In the genomic region with DNA sequence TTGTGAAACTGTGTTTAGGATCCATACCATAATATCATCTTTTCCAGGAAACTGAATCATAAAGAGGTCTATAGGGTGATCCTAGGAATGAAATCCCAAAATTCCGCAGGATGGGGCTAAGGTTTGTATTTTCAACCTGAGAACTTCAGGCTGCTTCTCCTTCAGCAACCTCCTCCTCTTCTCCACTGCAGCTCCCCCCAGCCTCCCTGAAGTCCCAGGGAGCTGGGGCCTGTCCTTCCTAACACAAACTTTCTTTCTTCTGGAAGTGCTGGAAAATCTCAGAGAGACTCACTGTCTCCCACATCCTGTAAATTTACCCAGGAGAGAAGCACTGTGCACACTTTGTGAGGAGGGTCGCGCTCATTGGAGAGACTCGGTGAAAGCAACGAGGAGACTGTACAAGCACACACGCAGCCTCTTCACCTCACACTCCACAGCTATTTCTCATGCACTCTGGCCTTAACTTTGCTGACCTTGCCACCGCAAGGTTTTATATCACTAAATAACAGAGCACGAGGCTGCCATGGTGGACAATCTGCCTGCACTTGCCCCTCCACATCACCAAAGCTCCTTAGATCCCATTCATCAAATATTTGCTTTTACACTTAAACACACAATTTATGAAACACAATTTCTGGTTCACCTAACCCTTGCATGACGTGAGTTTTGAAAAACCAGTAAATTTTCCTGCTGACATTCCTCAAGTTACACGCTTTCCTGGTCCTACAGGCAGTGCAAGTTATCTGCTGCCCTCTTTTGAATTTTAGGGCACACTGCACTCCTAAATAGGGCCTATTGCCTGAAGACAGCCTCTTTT, we compare ENCODE assay signal across 8 cellular contexts. TPM values are rescaled to one million over a fixed set of nuclear protein-coding genes. Genes with fewer than 3 reads are reported as not detected.
DNase-seq lines count a peak whose midpoint lies in the region; ATAC-seq and TF ChIP-seq lines count a peak whose summit lies in the region.

No MANE protein-coding gene starts in this region.

- no peak for TF ChIP-seq EP300 in gastroesophageal sphincter (IDR thresholded peaks at IDR 0.05)

- DNase-seq in A673 (ENCODE audit: low spot score): peak; percentile 87
- DNase-seq in NCI-H1417 treated with DMSO at 0.1 percent for 48 hours (lab: John Stamatoyannopoulos, UW): peak; percentile 54
- DNase-seq in SW 1271 (lab: John Stamatoyannopoulos, UW): peak; percentile 29 to 70
- peak; percentile 51 to 77 for DNase-seq in trophoblast cell

- no peak overlapping the region for H4K12ac ChIP-seq in trophoblast cell (ENCODE audit: low read depth, low read length)

- H3K4me3 ChIP-seq in A673 (ENCODE audit: low read depth, low read length, poor library complexity, severe bottlenecking) (no peak overlapping the region), gastroesophageal sphincter (no peak overlapping the region), trophoblast cell (ENCODE audit: low read depth, low read length) (no peak overlapping the region)

- H3K36me3 ChIP-seq in A673 (ENCODE audit: insufficient read depth, low read length, poor library complexity, severe bottlenecking) (no peaks in the 10 kb centered on the region), gastroesophageal sphincter (no peaks in the 10 kb centered on the region), trophoblast cell (ENCODE audit: control insufficient read depth in 1 of 2, insufficient read depth in 2 of 2, low read length in 2 of 2) (no peaks in the 10 kb centered on the region)

- no peak overlapping the region for H2AFZ ChIP-seq in trophoblast cell (ENCODE audit: insufficient read depth, low read length, poor library complexity)

- H4K91ac ChIP-seq in trophoblast cell (ENCODE audit: low read depth, low read length): peak overlapping the region; percentile 59

- no peak for TF ChIP-seq POLR2A in gastroesophageal sphincter (IDR thresholded peaks at IDR 0.05)

- H3K79me1 ChIP-seq in trophoblast cell (ENCODE audit: low read length): peaks cover 5% of the 10 kb centered on the region

- WGBS in gastroesophageal sphincter (ENCODE audit: low coverage in 1 of 2), 2 donors: 8 to 35% methylated on average over 5 to 10 of the region's 10 CpGs
- WGBS in trophoblast cell (ENCODE audit: extremely low coverage, insufficient coverage, insufficient read length): no CpG with 5 or more reads among the region's 10 CpGs

- peak overlapping the region; percentile 26 for H3K4me2 ChIP-seq in trophoblast cell (ENCODE audit: low read length)

- peak overlapping the region; percentile 58 for H2BK120ac ChIP-seq in trophoblast cell (ENCODE audit: insufficient read depth, low read length, poor library complexity)

- CTCF ChIA-PET in A673 (lab: Charles Lee): no interaction called here

- H2BK5ac ChIP-seq in trophoblast cell (ENCODE audit: low read depth, low read length, poor library complexity): peak overlapping the region; percentile 58

- TSS peak; percentile 74 for BruUV-seq in A673 (replicated peaks; lab: Mats Ljungman, UMichigan)

- H2BK12ac ChIP-seq in trophoblast cell (ENCODE audit: low read length): peak overlapping the region; percentile 62

- no peak overlapping the region for H2AK5ac ChIP-seq in trophoblast cell (ENCODE audit: low read length)

- no peak overlapping the region for H3K23ac ChIP-seq in trophoblast cell (ENCODE audit: low read length)

- H3K4me1 ChIP-seq in A673 (ENCODE audit: insufficient read depth, low read length, poor library complexity, severe bottlenecking): peaks cover 20% of the 10 kb centered on the region
- peaks cover 4 to 40% (median 5%) of the 10 kb centered on the region in 3 donors for H3K4me1 ChIP-seq in gastroesophageal sphincter
- H3K4me1 ChIP-seq in trophoblast cell (ENCODE audit: control insufficient read depth in 1 of 2, insufficient read depth in 2 of 2, low read length in 2 of 2): peaks cover 3 to 4% of the 10 kb centered on the region in 2 experiments

- no peaks in the 10 kb centered on the region for H3K79me2 ChIP-seq in trophoblast cell (ENCODE audit: control insufficient read depth, insufficient read depth, low read length, poor library complexity)

- no peak overlapping the region for H3K4ac ChIP-seq in trophoblast cell (ENCODE audit: low read depth, low read length)

- no peaks in the 10 kb centered on the region for H3K9me3 ChIP-seq in A673 (ENCODE audit: low read depth, low read length, poor library complexity, severe bottlenecking)
- H3K9me3 ChIP-seq in gastroesophageal sphincter: no peaks in the 10 kb centered on the region
- H3K9me3 ChIP-seq in trophoblast cell (ENCODE audit: insufficient read depth, low read depth, low read length): no peaks in the 10 kb centered on the region

- H3K27ac ChIP-seq in A673 (ENCODE audit: low read depth, low read length, poor library complexity, severe bottlenecking) (peak overlapping the region; percentile 49), gastroesophageal sphincter (peak overlapping the region; percentile 59 to 85 (median 81)), trophoblast cell (ENCODE audit: low read depth, low read length) (peak overlapping the region; percentile 8)

- H3K27me3 ChIP-seq in A673 (replicated peaks; ENCODE audit: insufficient read depth, low read depth, low read length, poor library complexity) (no peaks in the 10 kb centered on the region), gastroesophageal sphincter (no peaks in the 10 kb centered on the region), trophoblast cell (ENCODE audit: insufficient read depth, low read length) (no peaks in the 10 kb centered on the region)

- ATAC-seq in GM19438 (IDR thresholded peaks at IDR 0.05; ENCODE audit: low read depth, unreplicated experiment): peak; percentile 78
- peak; percentile 79 for ATAC-seq in gastroesophageal sphincter
- ATAC-seq in HG03280 (IDR thresholded peaks at IDR 0.05; ENCODE audit: unreplicated experiment): no peak
- ATAC-seq in GM19455 (IDR thresholded peaks at IDR 0.05; ENCODE audit: unreplicated experiment): no peak

- H4K8ac ChIP-seq in trophoblast cell (ENCODE audit: low read depth, low read length): peak overlapping the region; percentile 7

- peak overlapping the region; percentile 7 for H3K18ac ChIP-seq in trophoblast cell (ENCODE audit: low read length)

- TF ChIP-seq CTCF in A673 (conservative IDR thresholded peaks at IDR 0.05; ENCODE audit: low read depth, low read length) (peak; percentile 94), gastroesophageal sphincter (IDR thresholded peaks at IDR 0.05) (peak; percentile 85 to 93 (median 88))

- intact Hi-C loops in A673 (cut with micrococcal nuclease; ENCODE audit: unreplicated experiment): loop anchor here (2.0 to 10.0 kb wide), 5 partner anchors 827 to 1324 kb away; no protein-coding TSS in a partner anchor

- POLR2A ChIA-PET in A673 (lab: Charles Lee; ENCODE audit: low non-redundant PET): no interaction called here

- H3K9ac ChIP-seq in trophoblast cell (ENCODE audit: low read length): no peak overlapping the region

- peak overlapping the region; percentile 26 for H3K14ac ChIP-seq in trophoblast cell (ENCODE audit: low read length)

RNA-seq across cellular contexts. Expression of a gene that starts 14.3 kb away (rescaled TPM):
- total RNA-seq in A673 (2021) (29.3 and 30.5 TPM in 2 replicates), gastroesophageal sphincter (100 to 1,000 TPM in 1 of 4 donors, 10 to 100 TPM in 3; 51.3 to 137 (median 63.6) TPM)
- polyA plus RNA-seq in trophoblast cell (2013): 49.4 and 51.1 TPM in 2 replicates

Comparison
In these comparisons a context has a peak if more than half of its experiments do, and no peak if none do; other contexts are left out.
1. H3K27ac ChIP-seq: peak in every context shown above with its lines; median percentile 81 in gastroesophageal sphincter; 49 in A673; 8 in trophoblast cell.
2. ATAC-seq: peak in GM19438 (single experiment) and gastroesophageal sphincter (single experiment); none in HG03280 (single experiment) and GM19455 (single experiment).
3. Peak in every context shown above with its lines, with median percentiles within 50 percentile points of each other: DNase-seq.